ENCODE assay signal across 16 cellular contexts in the genomic region with DNA sequence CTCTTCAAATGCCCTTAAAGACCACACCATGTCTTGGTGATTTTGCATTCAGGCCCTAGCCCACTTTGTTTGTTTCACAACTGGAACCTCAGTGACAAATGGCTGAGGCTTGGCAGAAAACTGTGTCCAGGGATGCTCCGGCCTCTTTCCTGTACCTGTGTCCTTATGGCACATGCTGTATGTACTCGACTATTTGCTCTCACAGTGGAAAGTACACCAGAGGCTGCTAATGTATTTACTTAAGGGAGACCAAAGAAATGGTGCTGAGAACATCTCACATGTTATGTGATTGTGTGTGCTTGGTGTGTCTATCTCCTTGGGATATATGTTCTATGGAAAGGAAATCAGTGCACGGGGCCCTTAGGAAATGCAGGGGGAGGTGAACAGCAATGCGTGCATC.
DNase-seq lines count a peak whose midpoint lies in the region; ATAC-seq and TF ChIP-seq lines count a peak whose summit lies in the region.
"Had no signal": no experiment of that assay in that cellular context is flagged by ENCODE, and none has a peak within 500 bp of the region (broad histone marks: within the 10 kb centered on the region; RNA-seq: fewer than 3 reads in every experiment).

No MANE protein-coding gene starts in this region.

- H3K9me3 Mint-ChIP-seq in chondrocyte (ENCODE audit: low read depth): no peaks in the 10 kb centered on the region
- H3K9me3 Mint-ChIP-seq: CD14-positive monocyte; CD4-positive, alpha-beta memory T cell had no signal

- DNase-seq in DMS153 (lab: John Stamatoyannopoulos, UW) (peak; percentile 37), DMS153 treated with DMSO at 0.1 percent for 48 hours (lab: John Stamatoyannopoulos, UW; ENCODE audit: unreplicated experiment) (no peak), NCI-H69 (lab: John Stamatoyannopoulos, UW) (peak; percentile 56), chondrocyte (ENCODE audit: low spot score) (peak; percentile 10), NCI-H2227 treated with DMSO at 0.1 percent for 48 hours (lab: John Stamatoyannopoulos, UW) (no peak)
- DNase-seq: AML-193; CD4-positive, alpha-beta memory T cell; DMS53; DND-41; EL; GM23248 had no signal

- TF ChIP-seq CTCF in chondrocyte (IDR thresholded peaks at IDR 0.05): no peak

- no peak overlapping the region for H3K27ac Mint-ChIP-seq in chondrocyte (ENCODE audit: unreplicated experiment)
- H3K27ac Mint-ChIP-seq: CD14-positive monocyte; CD4-positive, alpha-beta memory T cell had no signal

- H3K4me3 Mint-ChIP-seq in chondrocyte (ENCODE audit: unreplicated experiment): no peak overlapping the region
- H3K4me3 Mint-ChIP-seq: CD14-positive monocyte; CD4-positive, alpha-beta memory T cell had no signal

- no peaks in the 10 kb centered on the region for H3K36me3 Mint-ChIP-seq in chondrocyte (ENCODE audit: low read depth)
- H3K36me3 Mint-ChIP-seq: CD14-positive monocyte; CD4-positive, alpha-beta memory T cell had no signal

- peaks cover 3% of the 10 kb centered on the region for H3K27me3 Mint-ChIP-seq in chondrocyte (ENCODE audit: low read depth)
- H3K27me3 Mint-ChIP-seq: CD4-positive, alpha-beta memory T cell had no signal

- no peak for ATAC-seq in HG02642 (IDR thresholded peaks at IDR 0.05; ENCODE audit: poor library complexity, unreplicated experiment)
- no peak for ATAC-seq in HG02588 (IDR thresholded peaks at IDR 0.05; ENCODE audit: unreplicated experiment)
- ATAC-seq: A549, GM12878 had no signal

- peaks cover 4% of the 10 kb centered on the region for H3K4me1 Mint-ChIP-seq in chondrocyte (ENCODE audit: low read depth)
- H3K4me1 Mint-ChIP-seq: CD14-positive monocyte; CD4-positive, alpha-beta memory T cell had no signal

Comparison
In these comparisons a context has a peak if more than half of its experiments do, and no peak if none do; other contexts are left out.
1. DNase-seq: peak in DMS153 (single experiment), NCI-H69 (single experiment) and chondrocyte (single experiment); none in DMS153 treated with DMSO at 0.1 percent for 48 hours (single experiment) and NCI-H2227 treated with DMSO at 0.1 percent for 48 hours (single experiment).